In the genomic region with DNA sequence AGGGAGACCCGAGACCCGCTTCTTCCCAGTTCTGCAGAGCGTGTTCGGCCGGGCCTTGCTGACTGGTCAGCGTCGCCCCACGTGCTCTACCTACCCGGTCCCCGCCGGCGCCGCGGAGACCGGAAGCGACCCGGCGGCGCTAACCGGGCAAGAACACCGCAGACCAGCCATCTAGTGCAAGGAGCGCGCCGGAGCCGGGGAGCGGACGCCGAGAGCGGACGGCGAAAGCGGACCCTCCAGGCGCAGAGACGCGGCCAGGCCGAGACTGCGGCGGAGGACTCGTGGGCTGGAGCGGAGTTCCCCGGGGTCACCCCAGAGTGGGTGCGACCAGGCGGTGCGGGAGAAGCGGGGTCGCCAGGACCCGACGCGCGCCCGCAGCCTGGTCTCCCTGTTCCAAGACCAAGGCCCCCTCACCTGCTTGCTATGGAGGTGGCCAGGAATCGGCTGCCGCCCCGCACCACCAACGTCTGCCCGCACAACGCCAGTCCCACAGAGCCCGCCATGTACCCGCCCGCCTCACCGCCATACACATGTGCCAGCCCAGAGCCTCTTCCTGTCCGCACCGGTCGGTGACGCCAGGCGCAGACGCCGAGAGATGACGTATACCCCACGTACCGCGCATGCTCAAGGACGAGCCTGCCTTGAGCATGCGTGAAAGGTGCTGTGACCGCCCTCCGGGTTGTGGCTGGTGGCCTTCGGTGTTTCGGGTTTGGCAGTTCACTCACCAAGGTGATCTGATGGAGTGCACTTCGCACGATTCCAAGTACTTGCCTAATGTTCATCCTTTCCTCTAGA, we compare ENCODE assay signal across 2 cellular contexts.
TF ChIP-seq lines count a peak whose summit lies in the region.

A gene with protein sequence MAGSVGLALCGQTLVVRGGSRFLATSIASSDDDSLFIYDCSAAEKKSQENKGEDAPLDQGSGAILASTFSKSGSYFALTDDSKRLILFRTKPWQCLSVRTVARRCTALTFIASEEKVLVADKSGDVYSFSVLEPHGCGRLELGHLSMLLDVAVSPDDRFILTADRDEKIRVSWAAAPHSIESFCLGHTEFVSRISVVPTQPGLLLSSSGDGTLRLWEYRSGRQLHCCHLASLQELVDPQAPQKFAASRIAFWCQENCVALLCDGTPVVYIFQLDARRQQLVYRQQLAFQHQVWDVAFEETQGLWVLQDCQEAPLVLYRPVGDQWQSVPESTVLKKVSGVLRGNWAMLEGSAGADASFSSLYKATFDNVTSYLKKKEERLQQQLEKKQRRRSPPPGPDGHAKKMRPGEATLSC (minus strand): TSS at position 547 of the 795 bp plus-strand sequence. CDS start 44 bp downstream, at position 503.

TF ChIP-seq in IMR-90, 13 proteins besides CTCF, POLR2A, EP300 and RAD21:
- TF ChIP-seq SMC3 (IDR thresholded peaks at IDR 0.05; ENCODE audit: low read depth, low read length) (no peak), CHD1 (IDR thresholded peaks at IDR 0.05; ENCODE audit: low read depth, low read length) (no peak), CEBPB (IDR thresholded peaks at IDR 0.05; ENCODE audit: low read depth, low read length) (no peak), NFE2L2 (IDR thresholded peaks at IDR 0.05; ENCODE audit: low read depth, low read length) (no peak), BHLHE40 (IDR thresholded peaks at IDR 0.05; ENCODE audit: low read depth, low read length) (no peak), RFX5 (IDR thresholded peaks at IDR 0.05; ENCODE audit: low read depth, low read length) (no peak), FOS (IDR thresholded peaks at IDR 0.05; ENCODE audit: low read depth, low read length) (no peak), RCOR1 (IDR thresholded peaks at IDR 0.05; ENCODE audit: insufficient replicate concordance, low read length) (no peak), MXI1 (IDR thresholded peaks at IDR 0.05; ENCODE audit: borderline replicate concordance, low read depth, low read length) (peak; percentile 100), MAFK (IDR thresholded peaks at IDR 0.05; ENCODE audit: low read depth, low read length) (no peak), MAZ (IDR thresholded peaks at IDR 0.05; ENCODE audit: borderline replicate concordance, low read depth, low read length) (peak; percentile 60; the same call in 1 of the 2 replicates)
- TF ChIP-seq, protein P1, sequence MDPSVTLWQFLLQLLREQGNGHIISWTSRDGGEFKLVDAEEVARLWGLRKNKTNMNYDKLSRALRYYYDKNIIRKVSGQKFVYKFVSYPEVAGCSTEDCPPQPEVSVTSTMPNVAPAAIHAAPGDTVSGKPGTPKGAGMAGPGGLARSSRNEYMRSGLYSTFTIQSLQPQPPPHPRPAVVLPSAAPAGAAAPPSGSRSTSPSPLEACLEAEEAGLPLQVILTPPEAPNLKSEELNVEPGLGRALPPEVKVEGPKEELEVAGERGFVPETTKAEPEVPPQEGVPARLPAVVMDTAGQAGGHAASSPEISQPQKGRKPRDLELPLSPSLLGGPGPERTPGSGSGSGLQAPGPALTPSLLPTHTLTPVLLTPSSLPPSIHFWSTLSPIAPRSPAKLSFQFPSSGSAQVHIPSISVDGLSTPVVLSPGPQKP (IDR thresholded peaks at IDR 0.05; ENCODE audit: borderline replicate concordance, low read depth, low read length): no peak
- TF ChIP-seq, protein P2, sequence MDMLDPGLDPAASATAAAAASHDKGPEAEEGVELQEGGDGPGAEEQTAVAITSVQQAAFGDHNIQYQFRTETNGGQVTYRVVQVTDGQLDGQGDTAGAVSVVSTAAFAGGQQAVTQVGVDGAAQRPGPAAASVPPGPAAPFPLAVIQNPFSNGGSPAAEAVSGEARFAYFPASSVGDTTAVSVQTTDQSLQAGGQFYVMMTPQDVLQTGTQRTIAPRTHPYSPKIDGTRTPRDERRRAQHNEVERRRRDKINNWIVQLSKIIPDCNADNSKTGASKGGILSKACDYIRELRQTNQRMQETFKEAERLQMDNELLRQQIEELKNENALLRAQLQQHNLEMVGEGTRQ (IDR thresholded peaks at IDR 0.05; ENCODE audit: low read depth, low read length): peak; percentile 96

TF ChIP-seq in endothelial cell of umbilical vein, 7 proteins besides CTCF, POLR2A, EP300 and RAD21:
- TF ChIP-seq GATA2 (IDR thresholded peaks at IDR 0.05; ENCODE audit: insufficient read depth, insufficient read length, low read depth, low read length) (no peak), JUN (IDR thresholded peaks at IDR 0.05; ENCODE audit: borderline replicate concordance, insufficient read depth, insufficient read length, low read depth) (peak; percentile 45), MYC (IDR thresholded peaks at IDR 0.05; ENCODE audit: low read depth, low read length) (peak; percentile 98), POLR2AphosphoS5 (IDR thresholded peaks at IDR 0.05; ENCODE audit: insufficient read depth, low read depth, low read length) (peak; percentile 81)
- TF ChIP-seq, protein P3, sequence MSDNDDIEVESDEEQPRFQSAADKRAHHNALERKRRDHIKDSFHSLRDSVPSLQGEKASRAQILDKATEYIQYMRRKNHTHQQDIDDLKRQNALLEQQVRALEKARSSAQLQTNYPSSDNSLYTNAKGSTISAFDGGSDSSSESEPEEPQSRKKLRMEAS (IDR thresholded peaks at IDR 0.05; ENCODE audit: insufficient read depth, insufficient read length): peak; percentile 96
